ENCODE assay signal across 1 cellular context in genomic region chr6:1872649-1873131, GRCh38.
TF ChIP-seq lines count a peak whose summit lies in the region.

No MANE protein-coding gene starts in this region.

TF ChIP-seq in HEK293, 187 proteins besides CTCF, POLR2A, EP300 and RAD21 (continued from another document and continues in another):
- TF ChIP-seq ZNF280D (tag by site-specific recombination; IDR thresholded peaks at IDR 0.05) (peak; percentile 11; the same call in 1 of the 2 replicates), ZNF18 (tag by site-specific recombination; IDR thresholded peaks at IDR 0.05) (no peak), TSHZ1 (tag by site-specific recombination; IDR thresholded peaks at IDR 0.05; ENCODE audit: borderline replicate concordance) (peak; percentile 83), YY2 (tag by site-specific recombination; IDR thresholded peaks at IDR 0.05) (no peak), ZNF239 (tag by site-specific recombination; IDR thresholded peaks at IDR 0.05) (no peak), KLF1 (tag by site-specific recombination; IDR thresholded peaks at IDR 0.05) (no peak), ZNF776 (tag by site-specific recombination; IDR thresholded peaks at IDR 0.05; ENCODE audit: borderline replicate concordance) (no peak), ZNF146 (tag by site-specific recombination; IDR thresholded peaks at IDR 0.05) (peak; percentile 39; the same call in 1 of the 2 replicates), ZNF704 (tag by site-specific recombination; IDR thresholded peaks at IDR 0.05) (no peak), ZNF747 (tag by site-specific recombination; IDR thresholded peaks at IDR 0.05) (no peak), ZNF488 (tag by site-specific recombination; IDR thresholded peaks at IDR 0.05) (peak; percentile 94), ZNF354C (tag by site-specific recombination; IDR thresholded peaks at IDR 0.05; ENCODE audit: borderline replicate concordance, low read depth) (no peak), YY1 (tag by site-specific recombination; IDR thresholded peaks at IDR 0.05) (no peak), GLI4 (tag by site-specific recombination; IDR thresholded peaks at IDR 0.05) (no peak), ZNF426 (tag by site-specific recombination; IDR thresholded peaks at IDR 0.05) (no peak), ZNF501 (tag by site-specific recombination; IDR thresholded peaks at IDR 0.05) (no peak), ZNF529 (tag by site-specific recombination; IDR thresholded peaks at IDR 0.05; ENCODE audit: insufficient replicate concordance) (no peak), ZNF416 (tag by site-specific recombination; IDR thresholded peaks at IDR 0.05) (no peak), ZSCAN30 (tag by site-specific recombination; IDR thresholded peaks at IDR 0.05) (peak; percentile 53), ZNF707 (tag by site-specific recombination; IDR thresholded peaks at IDR 0.05) (no peak), ZNF514 (tag by site-specific recombination; IDR thresholded peaks at IDR 0.05) (no peak), ZNF112 (tag by site-specific recombination; IDR thresholded peaks at IDR 0.05) (no peak), ZNF169 (tag by site-specific recombination; IDR thresholded peaks at IDR 0.05) (no peak), ZNF544 (tag by site-specific recombination; IDR thresholded peaks at IDR 0.05) (no peak), ZNF433 (tag by site-specific recombination; IDR thresholded peaks at IDR 0.05; ENCODE audit: low read depth) (no peak), ZBTB20 (tag by site-specific recombination; IDR thresholded peaks at IDR 0.05) (peak; percentile 36; the same call in 1 of the 2 replicates), ZNF121 (tag by site-specific recombination; IDR thresholded peaks at IDR 0.05) (no peak), ZNF26 (tag by site-specific recombination; IDR thresholded peaks at IDR 0.05) (no peak), ZNF561 (tag by site-specific recombination; IDR thresholded peaks at IDR 0.05; ENCODE audit: borderline replicate concordance) (peak; percentile 43; the same call in 1 of the 2 replicates), ZFP37 (tag by site-specific recombination; IDR thresholded peaks at IDR 0.05) (no peak), OSR2 (tag by site-specific recombination; IDR thresholded peaks at IDR 0.05) (peak; percentile 85), ZNF362 (tag by site-specific recombination; IDR thresholded peaks at IDR 0.05) (no peak; the same call in 1 of the 2 replicates), ZNF658 (tag by site-specific recombination; IDR thresholded peaks at IDR 0.05) (no peak), ZNF837 (tag by site-specific recombination; IDR thresholded peaks at IDR 0.05) (no peak), ZNF660 (tag by site-specific recombination; IDR thresholded peaks at IDR 0.05) (no peak; the same call in 1 of the 2 replicates), ZSCAN5A (tag by site-specific recombination; IDR thresholded peaks at IDR 0.05) (no peak), ZNF513 (tag by site-specific recombination; IDR thresholded peaks at IDR 0.05) (no peak), ZBTB26 (tag by site-specific recombination; optimal IDR thresholded peaks at IDR 0.05) (no peak), HIC1 (tag by site-specific recombination; IDR thresholded peaks at IDR 0.05) (no peak)
